ENCODE assay signal across 22 cellular contexts in genomic region chr9:136025481-136025880, GRCh38.
DNase-seq lines count a peak whose midpoint lies in the region; ATAC-seq, FAIRE-seq and TF ChIP-seq lines count a peak whose summit lies in the region.
"Had no signal": no experiment of that assay in that cellular context is flagged by ENCODE, and none has a peak within 500 bp of the region (broad histone marks: within the 10 kb centered on the region; RNA-seq: fewer than 3 reads in every experiment).

No MANE protein-coding gene starts in this region.

- FAIRE-seq in GM12892 (lab: Jason Lieb, UNC) = no peak
- FAIRE-seq: A204.1, D721Med, G401.6, GM12891, H1, HepG2, HTR-8/SVneo had no signal

- no peaks in the 10 kb centered on the region for H3K36me3 ChIP-seq in GM23338 (ENCODE audit: insufficient read depth)
- H3K36me3 ChIP-seq: BE2C had no signal

- DNase-seq in GM23338 (ENCODE audit: low spot score) = no peak
- peak in 2 of 10 donors; percentile 22 for DNase-seq in dorsolateral prefrontal cortex
- DNase-seq in osteocyte (ENCODE audit: extremely low spot score, unreplicated experiment) = no peak
- no peak for DNase-seq in GM12892 (ENCODE audit: insufficient read length)
- no peak for DNase-seq in stimulated activated CD8-positive, alpha-beta memory T cell treated with anti-CD3 and anti-CD28 coated beads, Interleukin-4, amount 100 ng/mL, for 48 hours
- DNase-seq: BE2C; CD8-positive, alpha-beta T cell; COR-L47; DMS153; DMS79 treated with DMSO at 0.1 percent for 48 hours; EL had no signal

- H3K27ac ChIP-seq in GM23338 (ENCODE audit: low read depth) = peak overlapping the region; percentile 47; the same call in 1 of the 2 replicates
- H3K27ac ChIP-seq in dorsolateral prefrontal cortex = peak overlapping the region in 35 of 59 donors; percentile 24 to 86 (median 68)
- H3K27ac ChIP-seq: C4-2B had no signal

- H3K27me3 ChIP-seq in GM23338 (ENCODE audit: insufficient read depth) (no peaks in the 10 kb centered on the region), dorsolateral prefrontal cortex (no peaks in the 10 kb centered on the region)
- H3K27me3 ChIP-seq: BE2C had no signal

- H3K4me1 Mint-ChIP-seq in GM23338 (peaks cover 13% of the 10 kb centered on the region), osteocyte (ENCODE audit: unreplicated experiment) (peaks cover 23% of the 10 kb centered on the region)
- H3K4me1 Mint-ChIP-seq in activated T-helper 17 cell treated with anti-CD3 and anti-CD28 coated beads, Interleukin-2, amount 50 U/mL, for 72 hours = peaks cover 9% of the 10 kb centered on the region

- no peaks in the 10 kb centered on the region; the same call in none of the 2 replicates for H4K20me1 ChIP-seq in GM23338 (replicated peaks; ENCODE audit: insufficient read depth)

- ATAC-seq in GM23338 (no peak), GM19324 (IDR thresholded peaks at IDR 0.05; ENCODE audit: low FRiP score, unreplicated experiment) (no peak)
- no peak for ATAC-seq in activated T-helper 17 cell treated with anti-CD3 and anti-CD28 coated beads, Interleukin-2, amount 50 U/mL, for 72 hours (replicated peaks)
- ATAC-seq: CD8-positive, alpha-beta T cell; HepG2 had no signal

- H3K4me1 ChIP-seq in GM23338 (ENCODE audit: insufficient read depth) = peaks cover 11% of the 10 kb centered on the region
- H3K4me1 ChIP-seq: BE2C had no signal

- no peak overlapping the region for H2AFZ ChIP-seq in GM23338

- no peaks in the 10 kb centered on the region for H3K9me2 ChIP-seq in GM23338 (ENCODE audit: insufficient read depth)

- H3K4me2 ChIP-seq in GM23338 = no peak overlapping the region

- peaks cover 10% of the 10 kb centered on the region for H3K27me3 Mint-ChIP-seq in GM23338 (ENCODE audit: insufficient read depth, low read depth, poor library complexity)
- no peaks in the 10 kb centered on the region for H3K27me3 Mint-ChIP-seq in activated T-helper 17 cell treated with anti-CD3 and anti-CD28 coated beads, Interleukin-2, amount 50 U/mL, for 72 hours
- no peaks in the 10 kb centered on the region for H3K27me3 Mint-ChIP-seq in osteocyte (ENCODE audit: unreplicated experiment)

- H3K4me3 Mint-ChIP-seq in GM23338 = no peak overlapping the region
- no peak overlapping the region for H3K4me3 Mint-ChIP-seq in activated T-helper 17 cell treated with anti-CD3 and anti-CD28 coated beads, Interleukin-2, amount 50 U/mL, for 72 hours
- H3K4me3 Mint-ChIP-seq in osteocyte (ENCODE audit: unreplicated experiment) = no peak overlapping the region
- H3K4me3 Mint-ChIP-seq: CD8-positive, alpha-beta T cell had no signal

- H3F3A ChIP-seq in GM23338 (replicated peaks; ENCODE audit: low read depth) = no peaks in the 10 kb centered on the region

- TF ChIP-seq POLR2A in GM12892 (IDR thresholded peaks at IDR 0.05; ENCODE audit: low read depth, low read length) = no peak

- H3K36me3 Mint-ChIP-seq in GM23338 (ENCODE audit: low read depth) (peaks cover 21% of the 10 kb centered on the region), osteocyte (ENCODE audit: unreplicated experiment) (peaks cover 15% of the 10 kb centered on the region)
- no peaks in the 10 kb centered on the region for H3K36me3 Mint-ChIP-seq in activated T-helper 17 cell treated with anti-CD3 and anti-CD28 coated beads, Interleukin-2, amount 50 U/mL, for 72 hours (ENCODE audit: low read depth)

- H3K9me3 Mint-ChIP-seq in GM23338 (peaks cover 11% of the 10 kb centered on the region; the same call in 2 of the 3 replicates), osteocyte (ENCODE audit: unreplicated experiment) (no peaks in the 10 kb centered on the region)
- H3K9me3 Mint-ChIP-seq in activated T-helper 17 cell treated with anti-CD3 and anti-CD28 coated beads, Interleukin-2, amount 50 U/mL, for 72 hours = no peaks in the 10 kb centered on the region

- TF ChIP-seq CTCF in GM23338 (conservative IDR thresholded peaks at IDR 0.05; ENCODE audit: low read depth in 2 of 2) (no peak), dorsolateral prefrontal cortex (IDR thresholded peaks at IDR 0.05 in 54 of 56, conservative IDR thresholded peaks at IDR 0.05 in 2 of 56; ENCODE audit: low read depth in 1 of 56, partially characterized antibody in 56 of 56) (no peak), osteocyte (IDR thresholded peaks at IDR 0.05) (no peak)

- H3K27ac Mint-ChIP-seq in GM23338 (no peak overlapping the region), osteocyte (ENCODE audit: unreplicated experiment) (peak overlapping the region; percentile 63)
- peak overlapping the region; percentile 68 for H3K27ac Mint-ChIP-seq in activated T-helper 17 cell treated with anti-CD3 and anti-CD28 coated beads, Interleukin-2, amount 50 U/mL, for 72 hours
- H3K27ac Mint-ChIP-seq: CD8-positive, alpha-beta T cell had no signal

- intact Hi-C loops in dorsolateral prefrontal cortex (cut with DNase I) = no loop called here

- H3K4me3 ChIP-seq in GM23338 (no peak overlapping the region), dorsolateral prefrontal cortex (no peak overlapping the region)
- H3K4me3 ChIP-seq: HAP-1 had no signal

- peaks cover 4% of the 10 kb centered on the region for H3K79me2 ChIP-seq in GM23338 (replicated peaks; ENCODE audit: insufficient read depth)

TF ChIP-seq in GM23338, 12 proteins besides CTCF, POLR2A, EP300 and RAD21 (continues in another document):
- TF ChIP-seq ETS1 (IDR thresholded peaks at IDR 0.05) (no peak), REST (IDR thresholded peaks at IDR 0.05; ENCODE audit: unreplicated experiment) (no peak), EZH2 (IDR thresholded peaks at IDR 0.05; ENCODE audit: low read depth, unreplicated experiment) (no peak)
